ENCODE assay signal across 8 cellular contexts in genomic region chr1:24704411-24705259, GRCh38. TPM values are rescaled to one million over a fixed set of nuclear protein-coding genes. Genes with fewer than 3 reads are reported as not detected.
DNase-seq lines count a peak whose midpoint lies in the region; ATAC-seq and TF ChIP-seq lines count a peak whose summit lies in the region.

No MANE protein-coding gene starts in this region.

- H3K4me3 ChIP-seq in mammary epithelial cell (replicated peaks in 1 of 3; ENCODE audit: insufficient read depth in 1 of 3, low read depth in 2 of 3, low read length in 3 of 3): no peak overlapping the region
- H3K4me3 ChIP-seq in mesenchymal stem cell (ENCODE audit: insufficient read depth in 1 of 2, low read depth in 1 of 2, low read length in 2 of 2): no peak overlapping the region

- dilution Hi-C loops in mammary epithelial cell (cut with HindIII; ENCODE audit: low sequenced_read_pairs): loop anchor here (5.0 kb wide), 1 partner anchor 48 kb away; no protein-coding TSS in a partner anchor

- no peaks in the 10 kb centered on the region for H3K79me1 ChIP-seq in mesenchymal stem cell (replicated peaks; ENCODE audit: low read length, poor library complexity, severe bottlenecking)

- peak overlapping the region; percentile 3 to 24 for H3K4ac ChIP-seq in mesenchymal stem cell (ENCODE audit: low read depth in 1 of 2, low read length in 2 of 2)

- peak overlapping the region; percentile 59 for H3K27ac ChIP-seq in C4-2B
- peak overlapping the region; percentile 85 for H3K27ac ChIP-seq in mammary epithelial cell (ENCODE audit: insufficient read depth, low read depth, low read length)
- H3K27ac ChIP-seq in mesenchymal stem cell (ENCODE audit: low read length, poor library complexity, severe bottlenecking): peak overlapping the region; percentile 84

- H2BK5ac ChIP-seq in mesenchymal stem cell (ENCODE audit: low read depth, low read length, poor library complexity, severe bottlenecking): peak overlapping the region; percentile 48

- H2BK120ac ChIP-seq in mesenchymal stem cell (ENCODE audit: low read depth, low read length): peak overlapping the region; percentile 61

- DNase-seq in NCI-H1436 (lab: John Stamatoyannopoulos, UW) (peak; percentile 68), mammary epithelial cell (peak; percentile 92), mesenchymal stem cell (peak; percentile 62), HuH-7 (ENCODE audit: low spot score) (no peak), HuH-7.5 (ENCODE audit: low spot score) (no peak), cortex of kidney (lab: John Stamatoyannopoulos, UW) (no peak)

- no peaks in the 10 kb centered on the region for H3K36me3 ChIP-seq in mammary epithelial cell (ENCODE audit: insufficient read depth, low read length)
- H3K36me3 ChIP-seq in mesenchymal stem cell (ENCODE audit: control insufficient read depth in 1 of 2, insufficient read depth in 2 of 2, low read depth in 1 of 2, low read length in 2 of 2): no peaks in the 10 kb centered on the region

- no peak overlapping the region for H3K23ac ChIP-seq in mesenchymal stem cell (ENCODE audit: low read length in 2 of 2)

- H2BK15ac ChIP-seq in mesenchymal stem cell (ENCODE audit: low read depth, poor library complexity, severe bottlenecking): peak overlapping the region; percentile 26

- peak overlapping the region; percentile 69 for H4K8ac ChIP-seq in mesenchymal stem cell (ENCODE audit: low read length)

- in situ Hi-C loops in mammary epithelial cell (cut with MboI; ENCODE audit: low sequenced_read_pairs in 2 of 2): no loop called here

- peak overlapping the region; percentile 0 to 54 for H3K18ac ChIP-seq in mesenchymal stem cell (ENCODE audit: low read depth in 1 of 2, low read length in 2 of 2)

- H3K27me3 ChIP-seq in mammary epithelial cell (ENCODE audit: insufficient read depth, low read length): no peaks in the 10 kb centered on the region
- H3K27me3 ChIP-seq in mesenchymal stem cell (ENCODE audit: control insufficient read depth in 1 of 2, insufficient read depth in 1 of 2, low read length in 2 of 2): no peaks in the 10 kb centered on the region

- CTCF ChIA-PET in mammary epithelial cell (lab: Charles Lee; ENCODE audit: low non-redundant PET): interaction anchor here (0.6 kb wide), 1 partner anchor 16 kb away, joined by 3 read pairs; no protein-coding TSS in a partner anchor

- no peak overlapping the region for H2BK12ac ChIP-seq in mesenchymal stem cell (ENCODE audit: low read length in 2 of 2)

- no peak for ATAC-seq in GM21390 (IDR thresholded peaks at IDR 0.05; ENCODE audit: unreplicated experiment)

- H3K9me3 ChIP-seq in mammary epithelial cell (replicated peaks; ENCODE audit: insufficient read depth, low read length) (no peaks in the 10 kb centered on the region), mesenchymal stem cell (ENCODE audit: control insufficient read depth, low read length) (no peaks in the 10 kb centered on the region)

- WGBS in mammary epithelial cell (ENCODE audit: low coverage, missing lambda C conversion rate): 31% methylated on average over 12 of the region's 16 CpGs
- WGBS in mesenchymal stem cell: 75% methylated on average over 16 of the region's 16 CpGs

- H3K9ac ChIP-seq in mammary epithelial cell (ENCODE audit: insufficient read depth, low read length) (peak overlapping the region; percentile 62), mesenchymal stem cell (ENCODE audit: low read length) (peak overlapping the region; percentile 73)

- H3K79me2 ChIP-seq in mammary epithelial cell (ENCODE audit: insufficient read depth, low read length): no peaks in the 10 kb centered on the region

- H4K20me1 ChIP-seq in mammary epithelial cell (ENCODE audit: insufficient read depth, low read length): no peaks in the 10 kb centered on the region

- H3K4me1 ChIP-seq in mammary epithelial cell (ENCODE audit: insufficient read depth, low read length) (peaks cover 30% of the 10 kb centered on the region), mesenchymal stem cell (ENCODE audit: control insufficient read depth, insufficient read depth, low read depth, low read length) (peaks cover 14% of the 10 kb centered on the region)

- H2AFZ ChIP-seq in mammary epithelial cell (ENCODE audit: low read depth, low read length) (peak overlapping the region; percentile 56), mesenchymal stem cell (ENCODE audit: low read depth, low read length) (no peak overlapping the region)

- H2AK5ac ChIP-seq in mesenchymal stem cell (ENCODE audit: low read length, severe bottlenecking): peak overlapping the region; percentile 84

- TF ChIP-seq CTCF in C4-2B (conservative IDR thresholded peaks at IDR 0.05) (no peak), mammary epithelial cell (conservative IDR thresholded peaks at IDR 0.05 in 1 of 2, IDR thresholded peaks at IDR 0.05 in 1 of 2; ENCODE audit: extremely low read depth in 1 of 2, insufficient read depth in 1 of 2, low read depth in 1 of 2, low read length in 2 of 2) (no peak)

- H3K14ac ChIP-seq in mesenchymal stem cell (ENCODE audit: low read length in 2 of 2): no peak overlapping the region

- intact Hi-C loops in mammary epithelial cell (cut with micrococcal nuclease): loop anchor here (1.0 kb wide), 1 partner anchor 41 kb away; the partner anchor contains the start of gene CLIC4

- BruUV-seq in mammary epithelial cell (replicated peaks; lab: Mats Ljungman, UMichigan): TSS peak; percentile 87

- H3K4me2 ChIP-seq in mammary epithelial cell (ENCODE audit: insufficient read depth, low read depth, low read length) (peak overlapping the region; percentile 34), mesenchymal stem cell (ENCODE audit: low read length, poor library complexity, severe bottlenecking) (peak overlapping the region; percentile 11)

- H4K91ac ChIP-seq in mesenchymal stem cell (ENCODE audit: low read length): peak overlapping the region; percentile 2

RNA-seq across cellular contexts. Expression of gene CLIC4, which starts 40.6 kb away (rescaled TPM):
- total RNA-seq in mammary epithelial cell: 100 to 1,000 TPM; 212 to 547 TPM
- 118 TPM for polyA plus RNA-seq in mammary epithelial cell
- 140 TPM for polyA minus RNA-seq in mammary epithelial cell
- polyA plus RNA-seq in mesenchymal stem cell (2013, experiment 1 of 2): 212 TPM
- polyA plus RNA-seq in mesenchymal stem cell (2013, experiment 2 of 2): 219 TPM

Comparison
In these comparisons a context has a peak if more than half of its experiments do, and no peak if none do; other contexts are left out.
1. DNase-seq: peak in NCI-H1436 (single experiment), mammary epithelial cell (single experiment) and mesenchymal stem cell (single experiment); none in HuH-7 (single experiment), HuH-7.5 (single experiment) and cortex of kidney (single experiment).
2. Peak in every context shown above with its lines, with median percentiles within 50 percentile points of each other: H3K27ac ChIP-seq.